In the genomic region with DNA sequence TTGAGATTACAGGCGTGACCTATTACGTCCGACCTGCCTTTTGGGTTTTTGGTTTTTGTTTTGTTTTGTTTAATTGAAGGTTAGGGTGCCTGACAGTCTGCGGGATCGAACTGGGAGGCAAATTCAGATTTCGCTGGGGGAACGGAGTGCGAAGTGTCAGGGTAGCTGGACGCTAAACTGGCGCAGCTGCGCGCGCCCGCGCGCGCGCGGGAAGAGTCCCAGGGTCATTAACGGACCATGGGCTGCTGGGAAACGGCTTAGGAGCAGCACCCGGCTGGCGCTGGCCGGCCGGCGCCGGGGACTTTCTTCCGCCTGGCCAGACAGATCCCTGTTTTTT, we compare ENCODE assay signal across 8 cellular contexts.
DNase-seq lines count a peak whose midpoint lies in the region; ATAC-seq and TF ChIP-seq lines count a peak whose summit lies in the region.

No MANE protein-coding gene starts in this region.

- no peaks in the 10 kb centered on the region for H3K27me3 ChIP-seq in SU-DHL-6 (ENCODE audit: low read length)

- peaks cover 52% of the 10 kb centered on the region for H3K4me1 Mint-ChIP-seq in central memory CD8-positive, alpha-beta T cell

- no peaks in the 10 kb centered on the region for H3K9me2 ChIP-seq in SU-DHL-6 (replicated peaks; ENCODE audit: insufficient read depth, low read length)

- H3F3A ChIP-seq in SU-DHL-6 (ENCODE audit: insufficient read depth) = peaks cover 90% of the 10 kb centered on the region

- peaks cover 24% of the 10 kb centered on the region for H4K20me1 ChIP-seq in SU-DHL-6 (ENCODE audit: low read depth, low read length)

- H3K4me3 Mint-ChIP-seq in central memory CD8-positive, alpha-beta T cell = peak overlapping the region; percentile 91

- peaks cover 38% of the 10 kb centered on the region for H3K36me3 ChIP-seq in SU-DHL-6 (ENCODE audit: low read length)

- H3K9me3 ChIP-seq in SU-DHL-6 (ENCODE audit: insufficient read depth, low read length) = no peaks in the 10 kb centered on the region

- H3K27ac Mint-ChIP-seq in central memory CD8-positive, alpha-beta T cell (ENCODE audit: low read depth) = peak overlapping the region; percentile 99

- peak overlapping the region; percentile 92 for H3K4me3 ChIP-seq in SU-DHL-6 (ENCODE audit: insufficient read depth, low read length, poor library complexity, severe bottlenecking)

- H3K4me2 ChIP-seq in SU-DHL-6 (ENCODE audit: low read depth, low read length, poor library complexity, severe bottlenecking) = peak overlapping the region; percentile 97

- no peaks in the 10 kb centered on the region for H3K9me3 Mint-ChIP-seq in central memory CD8-positive, alpha-beta T cell

- H3K27me3 Mint-ChIP-seq in central memory CD8-positive, alpha-beta T cell = no peaks in the 10 kb centered on the region

- peak overlapping the region; percentile 90 for H3K27ac ChIP-seq in SU-DHL-6 (ENCODE audit: low read depth, low read length)

- H3K9ac ChIP-seq in SU-DHL-6 (ENCODE audit: low read length) = peak overlapping the region; percentile 96

- H3K79me2 ChIP-seq in SU-DHL-6 (ENCODE audit: insufficient read depth, low read length) = peaks cover 63% of the 10 kb centered on the region

- peaks cover 49% of the 10 kb centered on the region for H3K36me3 Mint-ChIP-seq in central memory CD8-positive, alpha-beta T cell (ENCODE audit: insufficient read depth)

- no peak for TF ChIP-seq CTCF in SU-DHL-6 (IDR thresholded peaks at IDR 0.05; ENCODE audit: insufficient read depth, low read length, poor library complexity, severe bottlenecking)

- peak; percentile 40 for ATAC-seq in GM21825 (IDR thresholded peaks at IDR 0.05; ENCODE audit: unreplicated experiment)
- ATAC-seq in central memory CD8-positive, alpha-beta T cell (replicated peaks; ENCODE audit: extremely low read depth, poor library complexity, severe bottlenecking) = peak; percentile 33
- ATAC-seq in HG03095 (IDR thresholded peaks at IDR 0.05; ENCODE audit: unreplicated experiment) = no peak

- DNase-seq in COLO829 (ENCODE audit: low spot score) = peak; percentile 87
- DNase-seq in NCI-H128 (lab: John Stamatoyannopoulos, UW; ENCODE audit: unreplicated experiment) = peak; percentile 72
- DNase-seq in central memory CD8-positive, alpha-beta T cell (ENCODE audit: low spot score in 2 of 2) = no peak
- peak; percentile 88 for DNase-seq in islet precursor cell
- peak in 2 of 3 donors; percentile 52 to 72 for DNase-seq in stimulated activated CD4-positive, alpha-beta T cell treated with anti-CD3 and anti-CD28 coated beads, Interleukin-12 subunit alpha, Interleukin-12 subunit beta, amount 100 ng/mL, for 48 hours (ENCODE audit: low read depth in 2 of 3, low spot score in 1 of 3)

- peak overlapping the region; percentile 79 for H2AFZ ChIP-seq in SU-DHL-6 (ENCODE audit: low read depth, low read length, severe bottlenecking)

Comparison
In these comparisons a context has a peak if more than half of its experiments do, and no peak if none do; other contexts are left out.
1. DNase-seq: peak in COLO829 (single experiment), NCI-H128 (single experiment), islet precursor cell (single experiment) and stimulated activated CD4-positive, alpha-beta T cell treated with anti-CD3 and anti-CD28 coated beads, Interleukin-12 subunit alpha, Interleukin-12 subunit beta, amount 100 ng/mL, for 48 hours (2 of 3); none in central memory CD8-positive, alpha-beta T cell (0 of 2).